ENCODE assay signal across 8 cellular contexts in genomic region chr16:30949655-30950515, GRCh38. TPM values are rescaled to one million over a fixed set of nuclear protein-coding genes. Genes with fewer than 3 reads are reported as not detected.
DNase-seq lines count a peak whose midpoint lies in the region; ATAC-seq and TF ChIP-seq lines count a peak whose summit lies in the region.

No MANE protein-coding gene starts in this region.

- ATAC-seq in GM18498 (IDR thresholded peaks at IDR 0.05; ENCODE audit: unreplicated experiment) (peak; percentile 52), HG02981 (IDR thresholded peaks at IDR 0.05; ENCODE audit: unreplicated experiment) (peak; percentile 42)
- peak; percentile 65 for ATAC-seq in activated naive CD8-positive, alpha-beta T cell treated with anti-CD3 and anti-CD28 coated beads, Interleukin-2, amount 50 U/mL, for 24 hours

- peaks cover 7% of the 10 kb centered on the region for H3K36me3 Mint-ChIP-seq in activated naive CD8-positive, alpha-beta T cell treated with anti-CD3 and anti-CD28 coated beads, Interleukin-2, amount 50 U/mL, for 24 hours (ENCODE audit: low read depth)

- no peaks in the 10 kb centered on the region for H3K27me3 Mint-ChIP-seq in activated naive CD8-positive, alpha-beta T cell treated with anti-CD3 and anti-CD28 coated beads, Interleukin-2, amount 50 U/mL, for 24 hours

- H3K36me3 ChIP-seq in OCI-LY3 (replicated peaks; ENCODE audit: low read depth, low read length) (peaks cover 7% of the 10 kb centered on the region), right atrium auricular region (no peaks in the 10 kb centered on the region)

- peak overlapping the region; percentile 100 for H3K9ac ChIP-seq in OCI-LY3 (ENCODE audit: low read length)

- H3K4me3 Mint-ChIP-seq in activated naive CD8-positive, alpha-beta T cell treated with anti-CD3 and anti-CD28 coated beads, Interleukin-2, amount 50 U/mL, for 24 hours, result peak overlapping the region; percentile 82

- no peaks in the 10 kb centered on the region for H3K9me3 ChIP-seq in OCI-LY3 (ENCODE audit: insufficient read depth, low read length)
- H3K9me3 ChIP-seq in right atrium auricular region, result no peaks in the 10 kb centered on the region

- H3K4me2 ChIP-seq in OCI-LY3 (ENCODE audit: low read length), result peak overlapping the region; percentile 91

- no peak overlapping the region for H2AFZ ChIP-seq in OCI-LY3 (ENCODE audit: low read depth, low read length)

- H3K79me2 ChIP-seq in OCI-LY3 (ENCODE audit: low read length), result peaks cover 23% of the 10 kb centered on the region

- peak overlapping the region; percentile 76 for H3K27ac Mint-ChIP-seq in activated naive CD8-positive, alpha-beta T cell treated with anti-CD3 and anti-CD28 coated beads, Interleukin-2, amount 50 U/mL, for 24 hours

- DNase-seq in AG09309 (ENCODE audit: low read depth) (no peak), right atrium auricular region (ENCODE audit: low spot score) (peak; percentile 97), renal cortical epithelial cell (ENCODE audit: low read depth) (peak; percentile 91), T-helper 9 cell (no peak)
- peak; percentile 64 for DNase-seq in activated naive CD8-positive, alpha-beta T cell treated with anti-CD3 and anti-CD28 coated beads, Interleukin-2, amount 50 U/mL, for 24 hours

- H3K4me1 ChIP-seq in OCI-LY3 (ENCODE audit: low read length) (peaks cover 10% of the 10 kb centered on the region), right atrium auricular region (peaks cover 0 to 52% of the 10 kb centered on the region in 2 donors)

- H3K27me3 ChIP-seq in OCI-LY3 (ENCODE audit: low read depth, low read length) (no peaks in the 10 kb centered on the region), right atrium auricular region (no peaks in the 10 kb centered on the region)

- peaks cover 15% of the 10 kb centered on the region for H3K4me1 Mint-ChIP-seq in activated naive CD8-positive, alpha-beta T cell treated with anti-CD3 and anti-CD28 coated beads, Interleukin-2, amount 50 U/mL, for 24 hours

- TF ChIP-seq CTCF in AG09309 (IDR thresholded peaks at IDR 0.05; ENCODE audit: control insufficient read depth, insufficient read depth, low read depth, low read length, missing control alignments) (no peak), OCI-LY3 (IDR thresholded peaks at IDR 0.05; ENCODE audit: low read depth, low read length) (peak; percentile 33), right atrium auricular region (IDR thresholded peaks at IDR 0.05) (no peak)

- H3K9me3 Mint-ChIP-seq in activated naive CD8-positive, alpha-beta T cell treated with anti-CD3 and anti-CD28 coated beads, Interleukin-2, amount 50 U/mL, for 24 hours, result no peaks in the 10 kb centered on the region

- peaks cover 8% of the 10 kb centered on the region; the same call in 1 of the 2 replicates for H4K20me1 ChIP-seq in OCI-LY3 (ENCODE audit: insufficient read depth, low read length)

- H3K27ac ChIP-seq in OCI-LY3 (ENCODE audit: low read length) (peak overlapping the region; percentile 77), right atrium auricular region (peak overlapping the region; percentile 95 to 96)

- H3K4me3 ChIP-seq in AG09309 (ENCODE audit: control insufficient read depth, low read depth, low read length) (peak overlapping the region; percentile 88), OCI-LY3 (ENCODE audit: low read length) (peak overlapping the region; percentile 100), right atrium auricular region (peak overlapping the region; percentile 80 to 99)

RNA-seq across cellular contexts. Expression of gene ORAI3, which starts 1.0 kb away (rescaled TPM):
- total RNA-seq in right atrium auricular region (10 to 100 TPM; 22.4 to 23.0 TPM), renal cortical epithelial cell (32.5 and 51.4 TPM in 2 replicates)

RNA-seq across cellular contexts. Expression of gene SETD1A, which starts 7.7 kb away (rescaled TPM):
- 1 to 10 TPM; 3.8 to 8.6 TPM for total RNA-seq in right atrium auricular region
- 1.0 and 7.6 TPM in 2 replicates for total RNA-seq in renal cortical epithelial cell

RNA-seq across cellular contexts. Expression of gene FBXL19, which starts 26.5 kb away (rescaled TPM):
- total RNA-seq in right atrium auricular region (1 to 10 TPM; 5.7 to 7.9 TPM), renal cortical epithelial cell (25.7 and 34.3 TPM in 2 replicates)

RNA-seq across cellular contexts. Expression of gene HSD3B7, which starts 35.1 kb away (rescaled TPM):
- total RNA-seq in right atrium auricular region (1 to 10 TPM; 6.0 to 8.5 TPM), renal cortical epithelial cell (49.9 and 82.7 TPM in 2 replicates)

RNA-seq across cellular contexts. Expression of gene CTF1, which starts 53.5 kb away (rescaled TPM):
- total RNA-seq in right atrium auricular region (1 to 10 TPM; 6.5 to 7.6 TPM), renal cortical epithelial cell (2.1 and 4.7 TPM in 2 replicates)

Comparison
In these comparisons a context has a peak if more than half of its experiments do, and no peak if none do; other contexts are left out.
1. DNase-seq: peak in activated naive CD8-positive, alpha-beta T cell treated with anti-CD3 and anti-CD28 coated beads, Interleukin-2, amount 50 U/mL, for 24 hours (single experiment), right atrium auricular region (single experiment) and renal cortical epithelial cell (single experiment); none in AG09309 (single experiment) and T-helper 9 cell (single experiment).
2. Peak in every context shown above with its lines, with median percentiles within 50 percentile points of each other: H3K4me3 ChIP-seq and ATAC-seq.